1 cellular context compared by ENCODE assay signal in the genomic region with DNA sequence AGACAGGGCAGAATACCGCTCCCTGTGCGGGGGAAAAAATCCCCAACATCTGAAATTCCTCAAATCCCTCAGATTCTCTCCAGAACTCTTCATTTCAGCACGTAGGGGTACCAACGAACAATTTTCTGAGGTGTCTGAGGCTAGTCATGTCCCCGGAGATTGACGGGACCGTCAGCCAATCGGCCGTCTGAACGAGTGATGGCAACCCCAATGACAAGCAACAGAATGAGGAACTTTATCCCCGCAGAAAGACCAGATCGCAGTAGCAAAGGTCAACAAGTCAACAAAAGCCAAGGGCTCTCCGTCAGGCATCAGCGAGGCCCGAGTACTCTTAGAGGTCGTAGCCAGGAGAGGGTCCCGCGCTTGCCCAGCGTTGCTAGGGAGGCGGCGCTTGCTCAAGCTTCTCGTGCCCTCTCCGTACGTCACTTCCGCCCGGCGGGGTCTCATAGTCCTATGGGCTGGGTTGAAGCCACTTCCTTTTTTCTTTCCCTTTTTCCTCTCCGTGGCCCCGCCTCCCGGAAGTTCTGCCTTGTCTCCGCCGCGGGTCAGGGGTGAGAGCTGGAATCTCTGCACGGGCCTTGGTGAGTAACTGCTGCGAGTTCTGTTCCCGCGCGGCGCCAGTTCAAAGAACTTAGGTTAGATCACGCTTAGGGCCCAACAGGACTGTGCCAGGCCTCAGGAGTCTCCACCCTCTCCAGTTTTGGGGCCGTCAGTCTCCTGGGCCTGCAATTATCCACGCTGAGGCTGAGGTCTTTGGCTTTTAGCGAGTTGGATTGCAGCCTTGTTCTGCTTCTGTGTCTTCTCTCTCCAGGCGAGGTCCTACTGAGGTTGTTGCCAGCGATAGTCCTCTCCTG.
TF ChIP-seq lines count a peak whose summit lies in the region.

Gene RNF20 (plus strand): TSS at position 520 of the 854 bp plus-strand sequence. CDS start 1,571 bp downstream, outside the sequence.

TF ChIP-seq in K562, 482 proteins besides CTCF, POLR2A, EP300 and RAD21 (continued from another document):
- TF ChIP-seq, protein P1, sequence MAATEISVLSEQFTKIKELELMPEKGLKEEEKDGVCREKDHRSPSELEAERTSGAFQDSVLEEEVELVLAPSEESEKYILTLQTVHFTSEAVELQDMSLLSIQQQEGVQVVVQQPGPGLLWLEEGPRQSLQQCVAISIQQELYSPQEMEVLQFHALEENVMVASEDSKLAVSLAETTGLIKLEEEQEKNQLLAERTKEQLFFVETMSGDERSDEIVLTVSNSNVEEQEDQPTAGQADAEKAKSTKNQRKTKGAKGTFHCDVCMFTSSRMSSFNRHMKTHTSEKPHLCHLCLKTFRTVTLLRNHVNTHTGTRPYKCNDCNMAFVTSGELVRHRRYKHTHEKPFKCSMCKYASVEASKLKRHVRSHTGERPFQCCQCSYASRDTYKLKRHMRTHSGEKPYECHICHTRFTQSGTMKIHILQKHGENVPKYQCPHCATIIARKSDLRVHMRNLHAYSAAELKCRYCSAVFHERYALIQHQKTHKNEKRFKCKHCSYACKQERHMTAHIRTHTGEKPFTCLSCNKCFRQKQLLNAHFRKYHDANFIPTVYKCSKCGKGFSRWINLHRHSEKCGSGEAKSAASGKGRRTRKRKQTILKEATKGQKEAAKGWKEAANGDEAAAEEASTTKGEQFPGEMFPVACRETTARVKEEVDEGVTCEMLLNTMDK (IDR thresholded peaks at IDR 0.05; ENCODE audit: borderline replicate concordance, insufficient read depth, low read depth, low read length, poor library complexity, severe bottlenecking) = no peak
- TF ChIP-seq PTTG1 (tag; IDR thresholded peaks at IDR 0.05; ENCODE audit: low read depth) (no peak), ZBTB33 (CRISPR knock-in tag; IDR thresholded peaks at IDR 0.05) (peak; percentile 33; the same call in 1 of the 2 replicates), HLTF (IDR thresholded peaks at IDR 0.05) (no peak), KDM4B (IDR thresholded peaks at IDR 0.05; ENCODE audit: borderline replicate concordance in 2 of 2, low read depth in 1 of 2) (peak in 1 of 2 experiments; percentile 48; a peak in 1 of 4 replicates), RB1 (IDR thresholded peaks at IDR 0.05; ENCODE audit: low read depth) (no peak), ZNF79 (CRISPR knock-in tag; IDR thresholded peaks at IDR 0.05; ENCODE audit: low read depth) (no peak), MYBL2 (IDR thresholded peaks at IDR 0.05; ENCODE audit: low read depth) (peak; percentile 50), MYBL2 (CRISPR knock-in tag; IDR thresholded peaks at IDR 0.05; ENCODE audit: borderline replicate concordance) (no peak), KAT7 (CRISPR knock-in tag; IDR thresholded peaks at IDR 0.05; ENCODE audit: borderline replicate concordance) (no peak), ZNF239 (CRISPR knock-in tag; IDR thresholded peaks at IDR 0.05) (no peak), NRF1 (conservative IDR thresholded peaks at IDR 0.05 in 1 of 2, IDR thresholded peaks at IDR 0.05 in 1 of 2) (peak; percentile 85 to 87), ARNT (IDR thresholded peaks at IDR 0.05) (no peak), ZBTB5 (IDR thresholded peaks at IDR 0.05) (no peak), KLF1 (tag; IDR thresholded peaks at IDR 0.05) (no peak), ZNF217 (CRISPR knock-in tag; IDR thresholded peaks at IDR 0.05) (no peak)
- TF ChIP-seq, protein P2, sequence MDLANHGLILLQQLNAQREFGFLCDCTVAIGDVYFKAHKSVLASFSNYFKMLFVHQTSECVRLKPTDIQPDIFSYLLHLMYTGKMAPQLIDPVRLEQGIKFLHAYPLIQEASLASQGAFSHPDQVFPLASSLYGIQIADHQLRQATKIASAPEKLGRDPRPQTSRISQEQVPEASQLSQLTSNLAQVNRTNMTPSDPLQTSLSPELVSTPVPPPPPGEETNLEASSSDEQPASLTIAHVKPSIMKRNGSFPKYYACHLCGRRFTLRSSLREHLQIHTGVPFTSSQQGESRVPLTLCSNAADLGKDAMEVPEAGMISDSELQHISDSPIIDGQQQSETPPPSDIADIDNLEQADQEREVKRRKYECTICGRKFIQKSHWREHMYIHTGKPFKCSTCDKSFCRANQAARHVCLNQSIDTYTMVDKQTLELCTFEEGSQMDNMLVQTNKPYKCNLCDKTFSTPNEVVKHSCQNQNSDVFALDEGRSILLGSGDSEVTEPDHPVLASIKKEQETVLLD (IDR thresholded peaks at IDR 0.05) = no peak
- TF ChIP-seq, protein P3, sequence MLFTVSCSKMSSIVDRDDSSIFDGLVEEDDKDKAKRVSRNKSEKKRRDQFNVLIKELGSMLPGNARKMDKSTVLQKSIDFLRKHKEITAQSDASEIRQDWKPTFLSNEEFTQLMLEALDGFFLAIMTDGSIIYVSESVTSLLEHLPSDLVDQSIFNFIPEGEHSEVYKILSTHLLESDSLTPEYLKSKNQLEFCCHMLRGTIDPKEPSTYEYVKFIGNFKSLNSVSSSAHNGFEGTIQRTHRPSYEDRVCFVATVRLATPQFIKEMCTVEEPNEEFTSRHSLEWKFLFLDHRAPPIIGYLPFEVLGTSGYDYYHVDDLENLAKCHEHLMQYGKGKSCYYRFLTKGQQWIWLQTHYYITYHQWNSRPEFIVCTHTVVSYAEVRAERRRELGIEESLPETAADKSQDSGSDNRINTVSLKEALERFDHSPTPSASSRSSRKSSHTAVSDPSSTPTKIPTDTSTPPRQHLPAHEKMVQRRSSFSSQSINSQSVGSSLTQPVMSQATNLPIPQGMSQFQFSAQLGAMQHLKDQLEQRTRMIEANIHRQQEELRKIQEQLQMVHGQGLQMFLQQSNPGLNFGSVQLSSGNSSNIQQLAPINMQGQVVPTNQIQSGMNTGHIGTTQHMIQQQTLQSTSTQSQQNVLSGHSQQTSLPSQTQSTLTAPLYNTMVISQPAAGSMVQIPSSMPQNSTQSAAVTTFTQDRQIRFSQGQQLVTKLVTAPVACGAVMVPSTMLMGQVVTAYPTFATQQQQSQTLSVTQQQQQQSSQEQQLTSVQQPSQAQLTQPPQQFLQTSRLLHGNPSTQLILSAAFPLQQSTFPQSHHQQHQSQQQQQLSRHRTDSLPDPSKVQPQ (CRISPR knock-in tag; IDR thresholded peaks at IDR 0.05; ENCODE audit: borderline replicate concordance) = no peak
- TF ChIP-seq, protein P4, sequence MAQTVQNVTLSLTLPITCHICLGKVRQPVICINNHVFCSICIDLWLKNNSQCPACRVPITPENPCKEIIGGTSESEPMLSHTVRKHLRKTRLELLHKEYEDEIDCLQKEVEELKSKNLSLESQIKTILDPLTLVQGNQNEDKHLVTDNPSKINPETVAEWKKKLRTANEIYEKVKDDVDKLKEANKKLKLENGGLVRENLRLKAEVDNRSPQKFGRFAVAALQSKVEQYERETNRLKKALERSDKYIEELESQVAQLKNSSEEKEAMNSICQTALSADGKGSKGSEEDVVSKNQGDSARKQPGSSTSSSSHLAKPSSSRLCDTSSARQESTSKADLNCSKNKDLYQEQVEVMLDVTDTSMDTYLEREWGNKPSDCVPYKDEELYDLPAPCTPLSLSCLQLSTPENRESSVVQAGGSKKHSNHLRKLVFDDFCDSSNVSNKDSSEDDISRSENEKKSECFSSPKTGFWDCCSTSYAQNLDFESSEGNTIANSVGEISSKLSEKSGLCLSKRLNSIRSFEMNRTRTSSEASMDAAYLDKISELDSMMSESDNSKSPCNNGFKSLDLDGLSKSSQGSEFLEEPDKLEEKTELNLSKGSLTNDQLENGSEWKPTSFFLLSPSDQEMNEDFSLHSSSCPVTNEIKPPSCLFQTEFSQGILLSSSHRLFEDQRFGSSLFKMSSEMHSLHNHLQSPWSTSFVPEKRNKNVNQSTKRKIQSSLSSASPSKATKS (CRISPR knock-in tag; IDR thresholded peaks at IDR 0.05) = no peak
